Comparison of ENCODE assay signal across 31 cellular contexts in genomic region chr1:117959364-117959763, GRCh38. TPM values are rescaled to one million over a fixed set of nuclear protein-coding genes. Genes with fewer than 3 reads are reported as not detected.
DNase-seq lines count a peak whose midpoint lies in the region; ATAC-seq and TF ChIP-seq lines count a peak whose summit lies in the region.
"Had no signal": no experiment of that assay in that cellular context is flagged by ENCODE, and none has a peak within 500 bp of the region (broad histone marks: within the 10 kb centered on the region; RNA-seq: fewer than 3 reads in every experiment).

No MANE protein-coding gene starts in this region.

- H3K36me3 Mint-ChIP-seq in CD4-positive, alpha-beta T cell (ENCODE audit: low read depth): peaks cover 75% of the 10 kb centered on the region

- no peak for TF ChIP-seq CTCF in choroid plexus epithelial cell (conservative IDR thresholded peaks at IDR 0.05; ENCODE audit: low read depth, low read length)
- no peak for TF ChIP-seq CTCF in CD4-positive, alpha-beta T cell (IDR thresholded peaks at IDR 0.05)
- no peak for TF ChIP-seq CTCF in thyroid gland (IDR thresholded peaks at IDR 0.05)

- no peak for ATAC-seq in CD4-positive, alpha-beta T cell (ENCODE audit: poor library complexity)
- ATAC-seq: activated naive CD4-positive, alpha-beta T cell treated with anti-CD3 and anti-CD28 coated beads, Interleukin-2, amount 50 U/mL, for 72 hours; left cardiac atrium; pancreas; stimulated activated effector memory CD8-positive, alpha-beta T cell treated with anti-CD3 and anti-CD28 coated beads, Interleukin-12 subunit alpha, Interleukin-12 subunit beta, amount 100 ng/mL, for 72 hours had no signal

- no peaks in the 10 kb centered on the region for H3K9me3 ChIP-seq in CD4-positive, alpha-beta T cell (ENCODE audit: control insufficient read depth, low read length)
- H3K9me3 ChIP-seq in thyroid gland: no peaks in the 10 kb centered on the region
- H3K9me3 ChIP-seq: esophagus muscularis mucosa, pancreas, upper lobe of left lung had no signal

- peaks cover 18 to 27% of the 10 kb centered on the region in 2 donors for H3K36me3 ChIP-seq in thyroid gland

- no peaks in the 10 kb centered on the region for H3K27me3 ChIP-seq in CD4-positive, alpha-beta T cell (ENCODE audit: control insufficient read depth, insufficient read depth, low read length)
- no peaks in the 10 kb centered on the region for H3K27me3 ChIP-seq in thyroid gland
- H3K27me3 ChIP-seq: esophagus muscularis mucosa, pancreas, upper lobe of left lung had no signal

- POLR2A ChIA-PET in CD4-positive, alpha-beta T cell (lab: Charles Lee): no interaction called here

- DNase-seq in H4 (ENCODE audit: low spot score): peak; percentile 41
- peak; percentile 62 for DNase-seq in RPMI7951 (ENCODE audit: low read depth)
- DNase-seq in choroid plexus epithelial cell (ENCODE audit: low read depth): peak; percentile 19
- DNase-seq in non-pigmented ciliary epithelial cell (ENCODE audit: low read depth): peak; percentile 22
- DNase-seq in CD4-positive, alpha-beta T cell: no peak
- no peak for DNase-seq in NCI-H524 treated with DMSO at 0.1 percent for 48 hours (lab: John Stamatoyannopoulos, UW)
- DNase-seq in thyroid gland: no peak
- DNase-seq: activated CD4-positive, alpha-beta T cell treated with anti-CD3 and anti-CD28 coated beads for 48 hours; activated CD8-positive, alpha-beta memory T cell treated with anti-CD3 and anti-CD28 coated beads for 24 hours; activated T-cell treated with anti-CD3 and anti-CD28 coated beads for 4 hours; anterior cingulate cortex; C1 segment of cervical spinal cord; Calu3; dermis blood vessel endothelial cell; DMS79 treated with DMSO at 0.1 percent for 48 hours; endodermal cell; hippocampal formation; left cardiac atrium; NCI-H146; NCI-H226; NCI-H774; nephron progenitor cell; pancreas; retina; substantia nigra; T1000; upper lobe of left lung had no signal

- no peaks in the 10 kb centered on the region for H3K27me3 Mint-ChIP-seq in CD4-positive, alpha-beta T cell
- H3K27me3 Mint-ChIP-seq: central memory CD8-positive, alpha-beta T cell had no signal

- H3K4me3 Mint-ChIP-seq in CD4-positive, alpha-beta T cell: no peak overlapping the region
- H3K4me3 Mint-ChIP-seq: central memory CD8-positive, alpha-beta T cell; endodermal cell; nephron progenitor cell; stimulated activated effector memory CD8-positive, alpha-beta T cell treated with anti-CD3 and anti-CD28 coated beads, Interleukin-12 subunit alpha, Interleukin-12 subunit beta, amount 100 ng/mL, for 72 hours had no signal

- CTCF ChIA-PET in CD4-positive, alpha-beta T cell (lab: Charles Lee): no interaction called here

- intact Hi-C loops in CD4-positive, alpha-beta T cell (cut with DNase I, micrococcal nuclease): no loop called here
- intact Hi-C loops in thyroid gland (cut with DNase I): no loop called here

- no peak for TF ChIP-seq POLR2A in thyroid gland (IDR thresholded peaks at IDR 0.05)

- no peak overlapping the region for H3K27ac Mint-ChIP-seq in CD4-positive, alpha-beta T cell
- H3K27ac Mint-ChIP-seq: endodermal cell; nephron progenitor cell; stimulated activated effector memory CD8-positive, alpha-beta T cell treated with anti-CD3 and anti-CD28 coated beads, Interleukin-12 subunit alpha, Interleukin-12 subunit beta, amount 100 ng/mL, for 72 hours had no signal

- H3K9me3 Mint-ChIP-seq in CD4-positive, alpha-beta T cell: no peaks in the 10 kb centered on the region
- H3K9me3 Mint-ChIP-seq: activated naive CD4-positive, alpha-beta T cell treated with anti-CD3 and anti-CD28 coated beads, Interleukin-2, amount 50 U/mL, for 72 hours; central memory CD8-positive, alpha-beta T cell; endodermal cell; nephron progenitor cell; stimulated activated effector memory CD8-positive, alpha-beta T cell treated with anti-CD3 and anti-CD28 coated beads, Interleukin-12 subunit alpha, Interleukin-12 subunit beta, amount 100 ng/mL, for 72 hours had no signal

- H3K4me1 ChIP-seq in thyroid gland: no peaks in the 10 kb centered on the region
- H3K4me1 ChIP-seq: esophagus muscularis mucosa, pancreas, upper lobe of left lung had no signal

- WGBS in thyroid gland, 2 donors: 82 to 85% methylated on average over 3 of the region's 3 CpGs

- no peaks in the 10 kb centered on the region for H3K4me1 Mint-ChIP-seq in CD4-positive, alpha-beta T cell (ENCODE audit: low read depth)
- H3K4me1 Mint-ChIP-seq: central memory CD8-positive, alpha-beta T cell; nephron progenitor cell; stimulated activated effector memory CD8-positive, alpha-beta T cell treated with anti-CD3 and anti-CD28 coated beads, Interleukin-12 subunit alpha, Interleukin-12 subunit beta, amount 100 ng/mL, for 72 hours had no signal

- H3K4me3 ChIP-seq in choroid plexus epithelial cell (ENCODE audit: low read depth, low read length) (no peak overlapping the region), thyroid gland (replicated peaks in 1 of 3) (no peak overlapping the region)
- H3K4me3 ChIP-seq: esophagus muscularis mucosa, pancreas, upper lobe of left lung had no signal

- H3K27ac ChIP-seq in CD4-positive, alpha-beta T cell (ENCODE audit: low read depth, low read length): no peak overlapping the region
- H3K27ac ChIP-seq in thyroid gland: no peak overlapping the region
- H3K27ac ChIP-seq: esophagus muscularis mucosa, pancreas, upper lobe of left lung had no signal

RNA-seq across cellular contexts. Expression of gene WDR3, which starts 29.8 kb away (rescaled TPM):
- total RNA-seq in H4 (2014; rRNA removed; shearing (Covaris generic)): 35.2 and 38.3 TPM in 2 replicates
- total RNA-seq in RPMI7951 (2014; rRNA removed; shearing (Covaris generic)): 14.4 and 18.7 TPM in 2 replicates
- 1 to 10 TPM; 5.8 to 7.5 TPM for total RNA-seq in CD4-positive, alpha-beta T cell
- 10 to 100 TPM in 3 of 4 donors, 1 to 10 TPM in 1; 7.0 to 22.2 (median 19.1) TPM for total RNA-seq in thyroid gland

RNA-seq across cellular contexts. Expression of gene GDAP2, which starts 29.9 kb away (rescaled TPM):
- total RNA-seq in H4 (2014; rRNA removed; shearing (Covaris generic)): 18.6 and 19.5 TPM in 2 replicates
- total RNA-seq in RPMI7951 (2014; rRNA removed; shearing (Covaris generic)): 19.4 and 27.4 TPM in 2 replicates
- 10 to 100 TPM; 18.1 to 18.9 TPM for total RNA-seq in CD4-positive, alpha-beta T cell
- 10 to 100 TPM; 38.7 to 48.9 (median 47.6) TPM for total RNA-seq in thyroid gland

Comparison
In these comparisons a context has a peak if more than half of its experiments do, and no peak if none do; other contexts are left out.
1. DNase-seq: peak in H4 (single experiment), RPMI7951 (single experiment), choroid plexus epithelial cell (single experiment) and non-pigmented ciliary epithelial cell (single experiment); none in CD4-positive, alpha-beta T cell (0 of 10), NCI-H524 treated with DMSO at 0.1 percent for 48 hours (single experiment) and thyroid gland (0 of 2).